In genomic region chr7:100574362-100575205, GRCh38 we compare ENCODE assay signal across 19 cellular contexts. TPM values are rescaled to one million over a fixed set of nuclear protein-coding genes. Genes with fewer than 3 reads are reported as not detected.
DNase-seq lines count a peak whose midpoint lies in the region; ATAC-seq, FAIRE-seq and TF ChIP-seq lines count a peak whose summit lies in the region.
"Had no signal": no experiment of that assay in that cellular context is flagged by ENCODE, and none has a peak within 500 bp of the region (broad histone marks: within the 10 kb centered on the region; RNA-seq: fewer than 3 reads in every experiment).

No MANE protein-coding gene starts in this region.

- H3K27ac ChIP-seq in RWPE1 (0 out of 2 replicates have a peak overlapping the region, but pooled peaks have one; percentile 20), HepG2 (ENCODE audit: extremely low read length, insufficient read depth, low read length) (no peak overlapping the region), upper lobe of right lung (no peak overlapping the region)
- H3K27ac ChIP-seq: C4-2B, HL-60 had no signal

- no peak for FAIRE-seq in HepG2 (lab: Jason Lieb, UNC)
- FAIRE-seq: H1 had no signal

- TF ChIP-seq EP300 in HepG2 (IDR thresholded peaks at IDR 0.05; ENCODE audit: low read depth in 2 of 2, low read length in 2 of 2) (no peak), HepG2 (CRISPR knock-in tag; IDR thresholded peaks at IDR 0.05; ENCODE audit: borderline replicate concordance) (no peak)

- no peak overlapping the region for H3K4me3 Mint-ChIP-seq in stimulated activated naive CD8-positive, alpha-beta T cell treated with anti-CD3 and anti-CD28 coated beads, Interleukin-15, amount 100 ng/mL, for 72 hours

- H3K4me1 Mint-ChIP-seq in stimulated activated naive CD8-positive, alpha-beta T cell treated with anti-CD3 and anti-CD28 coated beads, Interleukin-15, amount 100 ng/mL, for 72 hours = peaks cover 56% of the 10 kb centered on the region

- no peaks in the 10 kb centered on the region for H3K27me3 ChIP-seq in HepG2 (ENCODE audit: control insufficient read depth in 1 of 2, insufficient read depth in 2 of 2, low read length in 2 of 2)
- H3K27me3 ChIP-seq in upper lobe of right lung = no peaks in the 10 kb centered on the region
- H3K27me3 ChIP-seq in MG63 = no peaks in the 10 kb centered on the region

- H3K4me1 ChIP-seq in HepG2 (ENCODE audit: insufficient read depth, low read length) = peaks cover 37% of the 10 kb centered on the region
- H3K4me1 ChIP-seq in upper lobe of right lung = peaks cover 13% of the 10 kb centered on the region

- BruUV-seq in HepG2 (replicated peaks; lab: Mats Ljungman, UMichigan) = no TSS peak

- ATAC-seq in stimulated activated naive CD8-positive, alpha-beta T cell treated with anti-CD3 and anti-CD28 coated beads, Interleukin-15, amount 100 ng/mL, for 72 hours = no peak
- no peak for ATAC-seq in stimulated activated naive CD8-positive, alpha-beta T cell treated with anti-CD3 and anti-CD28 coated beads, Interleukin-15, Interleukin-2, amounts not matched to agents 100 U/mL and 50 U/mL, for 24 hours
- ATAC-seq in HepG2 (no peak), upper lobe of right lung (no peak)

- in situ Hi-C loops in HepG2 (cut with HindIII; ENCODE audit: extremely low pct_ligation_motif_present, low pct_unique_long_range_greater_than_20kb) = no loop called here

- no peak overlapping the region for H2AFZ ChIP-seq in HepG2 (ENCODE audit: low read length)

- H3K9ac ChIP-seq in HepG2 (ENCODE audit: insufficient read depth, low read depth, low read length) = no peak overlapping the region

- no peak for TF ChIP-seq RAD21 in HepG2 (CRISPR knock-in tag; IDR thresholded peaks at IDR 0.05)

- TF ChIP-seq POLR2A in HepG2 (IDR thresholded peaks at IDR 0.05; ENCODE audit: insufficient read depth in 1 of 2, low read depth in 2 of 2, low read length in 2 of 2) (no peak; a peak in 1 of 4 replicates), erythroblast (IDR thresholded peaks at IDR 0.05; ENCODE audit: low read length) (no peak)

- CTCF ChIA-PET in RWPE1 (lab: Yijun Ruan, JAX) (interaction anchor here (0.6 to 1.0 kb wide), 2 partner anchors 10 to 18 kb away, joined by 3 read pairs; no protein-coding TSS in a partner anchor), HepG2 (lab: Yijun Ruan, JAX; ENCODE audit: low intra/inter-chr PET ratio, low total read pairs) (interaction anchor here (1.3 kb wide), 1 partner anchor 14 kb away, joined by 4 read pairs; no protein-coding TSS in a partner anchor)

- no peak overlapping the region for H3K4me2 ChIP-seq in HepG2 (ENCODE audit: low read depth, low read length)

- no peak for DNase-seq in stimulated activated naive CD8-positive, alpha-beta T cell treated with anti-CD3 and anti-CD28 coated beads, Interleukin-15, amount 100 ng/mL, for 72 hours
- DNase-seq in stimulated activated naive CD8-positive, alpha-beta T cell treated with anti-CD3 and anti-CD28 coated beads, Interleukin-15, Interleukin-2, amounts not matched to agents 100 U/mL and 50 U/mL, for 24 hours = no peak
- DNase-seq in RWPE1 (ENCODE audit: low spot score) (no peak), HepG2 (ENCODE audit: low spot score) (no peak), upper lobe of right lung (peak; percentile 54), erythroblast (lab: John Stamatoyannopoulos, UW) (no peak), NCI-H2196 treated with DMSO at 0.1 percent for 48 hours (lab: John Stamatoyannopoulos, UW; ENCODE audit: unreplicated experiment) (no peak), MG63 (no peak)
- DNase-seq: ACHN, AML-193, DMS79 treated with DMSO at 0.1 percent for 48 hours, NCI-H1105, NCI-H1694, NCI-H2081 treated with DMSO at 0.1 percent for 48 hours, SHP77 treated with DMSO at 0.1 percent for 48 hours had no signal

- no peaks in the 10 kb centered on the region for H3K79me2 ChIP-seq in HepG2 (ENCODE audit: insufficient read depth, low read length)

- no peaks in the 10 kb centered on the region for H3K27me3 Mint-ChIP-seq in stimulated activated naive CD8-positive, alpha-beta T cell treated with anti-CD3 and anti-CD28 coated beads, Interleukin-15, amount 100 ng/mL, for 72 hours

- intact Hi-C loops in HepG2 (cut with micrococcal nuclease; ENCODE audit: unreplicated experiment) = no loop called here
- intact Hi-C loops in upper lobe of right lung (cut with DNase I) = no loop called here

- H3K9me3 ChIP-seq in HepG2 (ENCODE audit: low read length) = no peaks in the 10 kb centered on the region
- no peaks in the 10 kb centered on the region for H3K9me3 ChIP-seq in upper lobe of right lung
- no peaks in the 10 kb centered on the region for H3K9me3 ChIP-seq in MG63

- TF ChIP-seq CTCF in RWPE1 (conservative IDR thresholded peaks at IDR 0.05; ENCODE audit: low read depth) (no peak), HepG2 (CRISPR knock-in tag; IDR thresholded peaks at IDR 0.05) (no peak), upper lobe of right lung (IDR thresholded peaks at IDR 0.05) (no peak)

- H3K36me3 ChIP-seq in HepG2 (replicated peaks in 1 of 2; ENCODE audit: control insufficient read depth in 1 of 2, insufficient read depth in 2 of 2, low read length in 2 of 2) (peaks cover 5 to 15% of the 10 kb centered on the region in 2 experiments; a peak in 1 of 5 replicates), upper lobe of right lung (peaks cover 56% of the 10 kb centered on the region), MG63 (no peaks in the 10 kb centered on the region)

- peak overlapping the region; percentile 40 to 67 for H3K27ac Mint-ChIP-seq in stimulated activated naive CD8-positive, alpha-beta T cell treated with anti-CD3 and anti-CD28 coated beads, Interleukin-15, amount 100 ng/mL, for 72 hours

- POLR2A ChIA-PET in RWPE1 (lab: Yijun Ruan, JAX; ENCODE audit: low non-redundant PET) = no interaction called here
- POLR2A ChIA-PET in HepG2 (lab: Yijun Ruan, JAX) = no interaction called here

- WGBS in HepG2 (ENCODE audit: low lambda C conversion rate) = 94% methylated on average over 33 of the region's 44 CpGs

- H3K9me3 Mint-ChIP-seq in stimulated activated naive CD8-positive, alpha-beta T cell treated with anti-CD3 and anti-CD28 coated beads, Interleukin-15, amount 100 ng/mL, for 72 hours = no peaks in the 10 kb centered on the region

- H4K20me1 ChIP-seq in HepG2 (ENCODE audit: insufficient read depth, low read length) = no peaks in the 10 kb centered on the region

- H3K4me3 ChIP-seq in HepG2 (replicated peaks in 1 of 3; ENCODE audit: insufficient read depth in 1 of 3, low read depth in 2 of 3, low read length in 3 of 3) (no peak overlapping the region), upper lobe of right lung (no peak overlapping the region), MG63 (no peak overlapping the region)

RNA-seq across cellular contexts. Expression of gene SAP25, which starts 0.9 kb away (rescaled TPM):
- total RNA-seq in HepG2 (2016; rRNA removed; fragmentation: Illumina TruSeq; extraction: Trizol) (0.15 TPM in 1 of 2 replicates, not detected in the other), upper lobe of right lung (6.4 TPM)
- not detected in 2 replicates for total RNA-seq in HepG2 (2016; cell fraction: cytosol; rRNA removed; fragmentation: Illumina TruSeq; extraction: Trizol; ENCODE audit: low read depth)
- not detected in 2 replicates for total RNA-seq in HepG2 (2016; cell fraction: insoluble cytoplasmic fraction; rRNA removed; fragmentation: Illumina TruSeq; extraction: Trizol)
- total RNA-seq in HepG2 (2016; cell fraction: membrane; rRNA removed; fragmentation: Illumina TruSeq; extraction: Trizol) = not detected in 2 replicates
- not detected in 2 replicates for total RNA-seq in HepG2 (2016; cell fraction: nucleus; rRNA removed; fragmentation: Illumina TruSeq; extraction: Trizol)
- 0.20 TPM in 2 replicates for polyA plus RNA-seq in HepG2 (2011; rRNA removed)
- polyA plus RNA-seq in HepG2 (2011; cell fraction: cytosol; rRNA removed) = 0.13 TPM in 1 of 2 replicates, not detected in the other
- 2.5 and 2.6 TPM in 2 replicates for polyA plus RNA-seq in HepG2 (2011; cell fraction: nucleus; rRNA removed)
- 0.70 and 1.9 TPM in 2 replicates for polyA plus RNA-seq in HepG2 (2012)
- 0.32 and 0.41 TPM in 2 replicates for polyA plus RNA-seq in HepG2 (2016; cell fraction: cytosol; fragmentation: Illumina TruSeq; extraction: Trizol; ENCODE audit: low read depth)
- polyA plus RNA-seq in HepG2 (2016; cell fraction: insoluble cytoplasmic fraction; fragmentation: Illumina TruSeq; extraction: Trizol; ENCODE audit: low read depth) = not detected in 2 replicates
- not detected in 2 replicates for polyA plus RNA-seq in HepG2 (2016; cell fraction: membrane; fragmentation: Illumina TruSeq; extraction: Trizol; ENCODE audit: low read depth)
- polyA plus RNA-seq in HepG2 (2016; cell fraction: nucleus; fragmentation: Illumina TruSeq; extraction: Trizol; ENCODE audit: insufficient read depth, low read depth) = not detected in 2 replicates
- polyA minus RNA-seq in HepG2 (2011; rRNA and poly(A)+ RNA removed; ENCODE audit: low replicate concordance) = not detected in 2 replicates
- not detected in 2 replicates for polyA minus RNA-seq in HepG2 (2011; cell fraction: cytosol; rRNA and poly(A)+ RNA removed)
- polyA minus RNA-seq in HepG2 (2011; cell fraction: nucleus; rRNA and poly(A)+ RNA removed) = not detected in 2 replicates
- not detected in 2 replicates for total RNA-seq in MG63 (2014; rRNA removed; shearing (Covaris generic); ENCODE audit: low replicate concordance)

RNA-seq across cellular contexts. Expression of gene LRCH4, which starts 11.3 kb away (rescaled TPM):
- total RNA-seq in HepG2 (2016; rRNA removed; fragmentation: Illumina TruSeq; extraction: Trizol) (2.9 and 7.0 TPM in 2 replicates), upper lobe of right lung (88.0 TPM)
- 10.0 and 10.9 TPM in 2 replicates for total RNA-seq in HepG2 (2016; cell fraction: cytosol; rRNA removed; fragmentation: Illumina TruSeq; extraction: Trizol; ENCODE audit: low read depth)
- 3.0 and 6.9 TPM in 2 replicates for total RNA-seq in HepG2 (2016; cell fraction: insoluble cytoplasmic fraction; rRNA removed; fragmentation: Illumina TruSeq; extraction: Trizol)
- 2.9 and 3.8 TPM in 2 replicates for total RNA-seq in HepG2 (2016; cell fraction: membrane; rRNA removed; fragmentation: Illumina TruSeq; extraction: Trizol)
- 9.9 and 11.5 TPM in 2 replicates for total RNA-seq in HepG2 (2016; cell fraction: nucleus; rRNA removed; fragmentation: Illumina TruSeq; extraction: Trizol)
- 9.3 and 11.1 TPM in 2 replicates for polyA plus RNA-seq in HepG2 (2011; rRNA removed)
- 1.9 and 2.9 TPM in 2 replicates for polyA plus RNA-seq in HepG2 (2011; cell fraction: cytosol; rRNA removed)
- polyA plus RNA-seq in HepG2 (2011; cell fraction: nucleus; rRNA removed) = 106 and 117 TPM in 2 replicates
- polyA plus RNA-seq in HepG2 (2012) = 10.1 and 13.5 TPM in 2 replicates
- polyA plus RNA-seq in HepG2 (2016; cell fraction: cytosol; fragmentation: Illumina TruSeq; extraction: Trizol; ENCODE audit: low read depth) = 1.1 and 1.2 TPM in 2 replicates
- polyA plus RNA-seq in HepG2 (2016; cell fraction: insoluble cytoplasmic fraction; fragmentation: Illumina TruSeq; extraction: Trizol; ENCODE audit: low read depth) = 5.9 and 7.3 TPM in 2 replicates
- polyA plus RNA-seq in HepG2 (2016; cell fraction: membrane; fragmentation: Illumina TruSeq; extraction: Trizol; ENCODE audit: low read depth) = 1.5 and 2.1 TPM in 2 replicates
- polyA plus RNA-seq in HepG2 (2016; cell fraction: nucleus; fragmentation: Illumina TruSeq; extraction: Trizol; ENCODE audit: insufficient read depth, low read depth) = 38.5 and 39.0 TPM in 2 replicates
- 11.4 and 13.8 TPM in 2 replicates for polyA minus RNA-seq in HepG2 (2011; rRNA and poly(A)+ RNA removed; ENCODE audit: low replicate concordance)
- polyA minus RNA-seq in HepG2 (2011; cell fraction: cytosol; rRNA and poly(A)+ RNA removed) = 8.0 and 17.6 TPM in 2 replicates
- 25.9 and 27.4 TPM in 2 replicates for polyA minus RNA-seq in HepG2 (2011; cell fraction: nucleus; rRNA and poly(A)+ RNA removed)
- 3.8 and 6.3 TPM in 2 replicates for total RNA-seq in MG63 (2014; rRNA removed; shearing (Covaris generic); ENCODE audit: low replicate concordance)

RNA-seq across cellular contexts. Expression of gene FBXO24, which starts 11.5 kb away (rescaled TPM):
- 0.13 and 0.20 TPM in 2 replicates for total RNA-seq in HepG2 (2016; rRNA removed; fragmentation: Illumina TruSeq; extraction: Trizol)
- total RNA-seq in HepG2 (2016; cell fraction: cytosol; rRNA removed; fragmentation: Illumina TruSeq; extraction: Trizol; ENCODE audit: low read depth) = 0.18 and 0.61 TPM in 2 replicates
- total RNA-seq in HepG2 (2016; cell fraction: insoluble cytoplasmic fraction; rRNA removed; fragmentation: Illumina TruSeq; extraction: Trizol) = 0.24 TPM in 1 of 2 replicates, not detected in the other
- 0.12 and 0.21 TPM in 2 replicates for total RNA-seq in HepG2 (2016; cell fraction: membrane; rRNA removed; fragmentation: Illumina TruSeq; extraction: Trizol)
- total RNA-seq in HepG2 (2016; cell fraction: nucleus; rRNA removed; fragmentation: Illumina TruSeq; extraction: Trizol) = 0.56 TPM in 1 of 2 replicates, not detected in the other
- polyA plus RNA-seq in HepG2 (2011; rRNA removed) = 0.31 and 0.55 TPM in 2 replicates
- polyA plus RNA-seq in HepG2 (2011; cell fraction: cytosol; rRNA removed) = 0.31 and 0.32 TPM in 2 replicates
- polyA plus RNA-seq in HepG2 (2011; cell fraction: nucleus; rRNA removed) = 2.0 and 2.1 TPM in 2 replicates
- polyA plus RNA-seq in HepG2 (2012) = 0.15 and 0.31 TPM in 2 replicates
- polyA plus RNA-seq in HepG2 (2016; cell fraction: cytosol; fragmentation: Illumina TruSeq; extraction: Trizol; ENCODE audit: low read depth) = 0.08 and 0.10 TPM in 2 replicates
- 0.21 and 0.26 TPM in 2 replicates for polyA plus RNA-seq in HepG2 (2016; cell fraction: insoluble cytoplasmic fraction; fragmentation: Illumina TruSeq; extraction: Trizol; ENCODE audit: low read depth)
- polyA plus RNA-seq in HepG2 (2016; cell fraction: membrane; fragmentation: Illumina TruSeq; extraction: Trizol; ENCODE audit: low read depth) = 0.14 and 0.22 TPM in 2 replicates
- polyA plus RNA-seq in HepG2 (2016; cell fraction: nucleus; fragmentation: Illumina TruSeq; extraction: Trizol; ENCODE audit: insufficient read depth, low read depth) = 0.38 and 0.51 TPM in 2 replicates
- polyA minus RNA-seq in HepG2 (2011; rRNA and poly(A)+ RNA removed; ENCODE audit: low replicate concordance) = 0.80 and 0.94 TPM in 2 replicates
- not detected in 2 replicates for polyA minus RNA-seq in HepG2 (2011; cell fraction: cytosol; rRNA and poly(A)+ RNA removed)
- polyA minus RNA-seq in HepG2 (2011; cell fraction: nucleus; rRNA and poly(A)+ RNA removed) = 0.26 and 0.50 TPM in 2 replicates
- total RNA-seq in upper lobe of right lung = 1.4 TPM
- total RNA-seq in MG63 (2014; rRNA removed; shearing (Covaris generic); ENCODE audit: low replicate concordance) = 1.0 and 1.2 TPM in 2 replicates
- total RNA-seq: HT1080 had no signal

RNA-seq across cellular contexts. Expression of gene PCOLCE, which starts 27.6 kb away (rescaled TPM):
- 3.9 and 16.0 TPM in 2 replicates for total RNA-seq in HepG2 (2016; rRNA removed; fragmentation: Illumina TruSeq; extraction: Trizol)
- total RNA-seq in HepG2 (2016; cell fraction: cytosol; rRNA removed; fragmentation: Illumina TruSeq; extraction: Trizol; ENCODE audit: low read depth) = 2.1 and 2.3 TPM in 2 replicates
- total RNA-seq in HepG2 (2016; cell fraction: insoluble cytoplasmic fraction; rRNA removed; fragmentation: Illumina TruSeq; extraction: Trizol) = 3.3 and 18.3 TPM in 2 replicates
- total RNA-seq in HepG2 (2016; cell fraction: membrane; rRNA removed; fragmentation: Illumina TruSeq; extraction: Trizol) = 1.9 and 2.0 TPM in 2 replicates
- total RNA-seq in HepG2 (2016; cell fraction: nucleus; rRNA removed; fragmentation: Illumina TruSeq; extraction: Trizol) = 20.4 and 23.8 TPM in 2 replicates
- 5.3 and 6.9 TPM in 2 replicates for polyA plus RNA-seq in HepG2 (2011; rRNA removed)
- polyA plus RNA-seq in HepG2 (2011; cell fraction: cytosol; rRNA removed) = 3.1 and 3.4 TPM in 2 replicates
- 62.1 and 64.1 TPM in 2 replicates for polyA plus RNA-seq in HepG2 (2011; cell fraction: nucleus; rRNA removed)
- polyA plus RNA-seq in HepG2 (2012) = 15.6 and 28.9 TPM in 2 replicates
- polyA plus RNA-seq in HepG2 (2016; cell fraction: cytosol; fragmentation: Illumina TruSeq; extraction: Trizol; ENCODE audit: low read depth) = 3.5 and 3.8 TPM in 2 replicates
- polyA plus RNA-seq in HepG2 (2016; cell fraction: insoluble cytoplasmic fraction; fragmentation: Illumina TruSeq; extraction: Trizol; ENCODE audit: low read depth) = 6.3 and 9.1 TPM in 2 replicates
- polyA plus RNA-seq in HepG2 (2016; cell fraction: membrane; fragmentation: Illumina TruSeq; extraction: Trizol; ENCODE audit: low read depth) = 3.4 and 3.6 TPM in 2 replicates
- 81.2 and 84.3 TPM in 2 replicates for polyA plus RNA-seq in HepG2 (2016; cell fraction: nucleus; fragmentation: Illumina TruSeq; extraction: Trizol; ENCODE audit: insufficient read depth, low read depth)
- polyA minus RNA-seq in HepG2 (2011; rRNA and poly(A)+ RNA removed; ENCODE audit: low replicate concordance) = 1.7 and 2.2 TPM in 2 replicates
- 3.4 and 4.9 TPM in 2 replicates for polyA minus RNA-seq in HepG2 (2011; cell fraction: cytosol; rRNA and poly(A)+ RNA removed)
- 7.1 and 9.0 TPM in 2 replicates for polyA minus RNA-seq in HepG2 (2011; cell fraction: nucleus; rRNA and poly(A)+ RNA removed)
- total RNA-seq in upper lobe of right lung = 57.2 TPM
- 53.5 and 1,171 TPM in 2 replicates for total RNA-seq in MG63 (2014; rRNA removed; shearing (Covaris generic); ENCODE audit: low replicate concordance)

RNA-seq across cellular contexts. Expression of gene AGFG2, which starts 35.6 kb away (rescaled TPM):
- total RNA-seq in HepG2 (2016; rRNA removed; fragmentation: Illumina TruSeq; extraction: Trizol) (117 and 132 TPM in 2 replicates), upper lobe of right lung (36.0 TPM)
- 31.9 and 33.3 TPM in 2 replicates for total RNA-seq in HepG2 (2016; cell fraction: cytosol; rRNA removed; fragmentation: Illumina TruSeq; extraction: Trizol; ENCODE audit: low read depth)
- 111 and 137 TPM in 2 replicates for total RNA-seq in HepG2 (2016; cell fraction: insoluble cytoplasmic fraction; rRNA removed; fragmentation: Illumina TruSeq; extraction: Trizol)
- total RNA-seq in HepG2 (2016; cell fraction: membrane; rRNA removed; fragmentation: Illumina TruSeq; extraction: Trizol) = 66.9 and 73.0 TPM in 2 replicates
- total RNA-seq in HepG2 (2016; cell fraction: nucleus; rRNA removed; fragmentation: Illumina TruSeq; extraction: Trizol) = 58.2 and 67.9 TPM in 2 replicates
- polyA plus RNA-seq in HepG2 (2011; rRNA removed) = 125 and 127 TPM in 2 replicates
- polyA plus RNA-seq in HepG2 (2011; cell fraction: cytosol; rRNA removed) = 56.3 and 126 TPM in 2 replicates
- 211 and 341 TPM in 2 replicates for polyA plus RNA-seq in HepG2 (2011; cell fraction: nucleus; rRNA removed)
- 63.5 and 68.9 TPM in 2 replicates for polyA plus RNA-seq in HepG2 (2012)
- 20.7 and 23.5 TPM in 2 replicates for polyA plus RNA-seq in HepG2 (2016; cell fraction: cytosol; fragmentation: Illumina TruSeq; extraction: Trizol; ENCODE audit: low read depth)
- polyA plus RNA-seq in HepG2 (2016; cell fraction: insoluble cytoplasmic fraction; fragmentation: Illumina TruSeq; extraction: Trizol; ENCODE audit: low read depth) = 136 and 157 TPM in 2 replicates
- 44.8 and 50.5 TPM in 2 replicates for polyA plus RNA-seq in HepG2 (2016; cell fraction: membrane; fragmentation: Illumina TruSeq; extraction: Trizol; ENCODE audit: low read depth)
- polyA plus RNA-seq in HepG2 (2016; cell fraction: nucleus; fragmentation: Illumina TruSeq; extraction: Trizol; ENCODE audit: insufficient read depth, low read depth) = 131 TPM in 2 replicates
- polyA minus RNA-seq in HepG2 (2011; rRNA and poly(A)+ RNA removed; ENCODE audit: low replicate concordance) = 24.8 and 334 TPM in 2 replicates
- 131 and 176 TPM in 2 replicates for polyA minus RNA-seq in HepG2 (2011; cell fraction: cytosol; rRNA and poly(A)+ RNA removed)
- 107 and 124 TPM in 2 replicates for polyA minus RNA-seq in HepG2 (2011; cell fraction: nucleus; rRNA and poly(A)+ RNA removed)
- total RNA-seq in MG63 (2014; rRNA removed; shearing (Covaris generic); ENCODE audit: low replicate concordance) = 5.8 and 10.2 TPM in 2 replicates
